In genomic region chr4:128725405-128725804, GRCh38 we compare ENCODE assay signal across 1 cellular context.
A peak's percentile ranks its signal among the peaks of the same experiment; 100 is the strongest.
TF ChIP-seq lines count a peak whose summit lies in the region.

No MANE protein-coding gene starts in this region.

TF ChIP-seq in HepG2, 621 proteins besides CTCF, POLR2A, EP300 and RAD21 (continued from another document and continues in another):
- TF ChIP-seq PAXIP1 (CRISPR knock-in tag; conservative IDR thresholded peaks at IDR 0.05) (peak; percentile 80), ZNF44 (CRISPR knock-in tag; IDR thresholded peaks at IDR 0.05) (no peak), ZNF614 (CRISPR knock-in tag; IDR thresholded peaks at IDR 0.05; ENCODE audit: borderline replicate concordance) (peak; percentile 54; the same call in 1 of the 2 replicates), ZNF546 (CRISPR knock-in tag; conservative IDR thresholded peaks at IDR 0.05) (no peak), RAD51 (IDR thresholded peaks at IDR 0.05; ENCODE audit: borderline replicate concordance) (no peak), KAT2B (IDR thresholded peaks at IDR 0.05; ENCODE audit: borderline replicate concordance, low read depth, low read length) (no peak; the same call in 1 of the 2 replicates), ZNF318 (CRISPR knock-in tag; IDR thresholded peaks at IDR 0.05) (no peak), ZFP62 (CRISPR knock-in tag; IDR thresholded peaks at IDR 0.05) (no peak), ZNF343 (CRISPR knock-in tag; IDR thresholded peaks at IDR 0.05) (no peak), PHB2 (IDR thresholded peaks at IDR 0.05; ENCODE audit: partially characterized antibody) (no peak), LCORL (IDR thresholded peaks at IDR 0.05) (no peak), LCORL (CRISPR knock-in tag; IDR thresholded peaks at IDR 0.05) (peak; percentile 55; the same call in 1 of the 2 replicates), MEIS2 (CRISPR knock-in tag; IDR thresholded peaks at IDR 0.05) (no peak), NR1H2 (CRISPR knock-in tag; IDR thresholded peaks at IDR 0.05; ENCODE audit: borderline replicate concordance, low read depth) (no peak), HNF4A (CRISPR knock-in tag; IDR thresholded peaks at IDR 0.05) (peak; percentile 83), JUND (CRISPR knock-in tag; IDR thresholded peaks at IDR 0.05) (no peak), U2AF2 (IDR thresholded peaks at IDR 0.05; ENCODE audit: low read depth, low read length) (no peak), ZKSCAN1 (IDR thresholded peaks at IDR 0.05; ENCODE audit: low read length) (no peak), SRSF1 (optimal IDR thresholded peaks at IDR 0.05; ENCODE audit: low read depth, low read length) (no peak), ZNF234 (CRISPR knock-in tag; conservative IDR thresholded peaks at IDR 0.05) (no peak), CENPX (CRISPR knock-in tag; IDR thresholded peaks at IDR 0.05) (no peak), ZBTB43 (CRISPR knock-in tag; conservative IDR thresholded peaks at IDR 0.05) (no peak), ATF3 (CRISPR knock-in tag; IDR thresholded peaks at IDR 0.05) (no peak), SMYD3 (CRISPR knock-in tag; IDR thresholded peaks at IDR 0.05) (no peak), ZFP36L2 (CRISPR knock-in tag; IDR thresholded peaks at IDR 0.05) (no peak), E2F5 (CRISPR knock-in tag; conservative IDR thresholded peaks at IDR 0.05) (no peak), ZNF296 (CRISPR knock-in tag; conservative IDR thresholded peaks at IDR 0.05) (no peak), ZNF770 (CRISPR knock-in tag; IDR thresholded peaks at IDR 0.05) (no peak), RERE (CRISPR knock-in tag; IDR thresholded peaks at IDR 0.05; ENCODE audit: low read depth) (0 out of 2 replicates have a peak, but pooled peaks have one; percentile 26), SIX4 (CRISPR knock-in tag; IDR thresholded peaks at IDR 0.05) (no peak), ZMAT3 (CRISPR knock-in tag; conservative IDR thresholded peaks at IDR 0.05) (no peak), ARNT2 (CRISPR knock-in tag; IDR thresholded peaks at IDR 0.05; ENCODE audit: low read depth) (no peak), SNAPC5 (CRISPR knock-in tag; IDR thresholded peaks at IDR 0.05; ENCODE audit: borderline replicate concordance) (no peak), ZNF891 (CRISPR knock-in tag; IDR thresholded peaks at IDR 0.05) (no peak), MTA3 (CRISPR knock-in tag; IDR thresholded peaks at IDR 0.05) (no peak), MAFG (CRISPR knock-in tag; IDR thresholded peaks at IDR 0.05) (no peak), ZNF772 (CRISPR knock-in tag; IDR thresholded peaks at IDR 0.05) (no peak), RORA (CRISPR knock-in tag; IDR thresholded peaks at IDR 0.05) (no peak), SP1 (IDR thresholded peaks at IDR 0.05) (no peak), SP1 (CRISPR knock-in tag; IDR thresholded peaks at IDR 0.05) (no peak), ZNF24 (IDR thresholded peaks at IDR 0.05) (no peak), KLF16 (CRISPR knock-in tag; IDR thresholded peaks at IDR 0.05) (no peak)
